1 cellular context compared by ENCODE assay signal in the genomic region with DNA sequence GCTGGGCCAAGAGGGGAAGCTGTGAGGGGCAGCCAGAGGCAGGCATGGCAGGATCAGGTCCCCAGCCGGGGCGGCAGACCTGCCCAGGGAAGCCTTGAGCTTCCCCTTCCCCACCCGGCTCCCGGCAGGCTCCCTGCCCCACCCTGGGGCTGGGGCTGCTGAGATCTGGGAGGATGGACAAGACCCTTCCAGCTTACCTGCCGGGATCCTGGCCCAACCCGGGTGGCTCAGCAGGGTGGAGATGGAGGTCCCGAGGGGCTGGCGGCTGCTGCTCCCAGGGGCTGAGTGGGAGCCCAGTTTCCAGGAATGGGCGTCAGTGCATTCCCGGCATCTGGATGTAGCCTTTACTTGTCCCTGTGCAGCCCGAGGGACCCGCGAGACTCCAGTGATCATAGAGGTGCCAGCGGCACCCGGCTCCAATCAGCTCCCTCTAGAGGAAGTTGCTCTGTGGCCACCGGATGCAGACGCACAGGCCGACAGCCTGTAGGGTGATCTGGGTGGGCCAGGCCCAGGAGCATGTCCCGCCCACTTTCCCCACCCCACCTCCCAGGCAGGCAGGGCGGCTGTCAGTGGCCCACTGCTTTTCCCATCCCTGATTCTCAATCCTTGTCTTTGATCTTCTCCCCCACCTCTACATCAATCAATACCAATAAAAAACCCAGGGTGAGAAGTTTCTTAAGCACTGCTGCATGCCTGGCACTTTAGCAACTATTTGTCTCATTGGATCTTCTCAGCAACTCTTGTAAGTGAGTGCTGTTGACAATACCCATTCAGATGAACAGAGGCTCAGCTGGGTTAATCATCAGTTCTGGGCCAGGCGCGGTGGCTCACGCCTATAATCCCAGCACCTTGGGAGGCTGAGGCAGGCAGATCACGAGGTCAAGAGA.
A peak's percentile ranks its signal among the peaks of the same experiment; 100 is the strongest.
TF ChIP-seq lines count a peak whose summit lies in the region.

Gene BAK1, minus strand, starts transcription at position 449 of the 887 bp plus-strand sequence. CDS start 2,672 bp downstream, outside the sequence.

TF ChIP-seq in HepG2, 621 proteins besides CTCF, POLR2A, EP300 and RAD21 (continued from another document and continues in another):
- TF ChIP-seq CCAR2 (optimal IDR thresholded peaks at IDR 0.05; ENCODE audit: low read depth, low read length) (no peak), ZNF615 (CRISPR knock-in tag; IDR thresholded peaks at IDR 0.05; ENCODE audit: borderline replicate concordance) (no peak), SP2 (CRISPR knock-in tag; IDR thresholded peaks at IDR 0.05) (peak; percentile 90), FOXJ3 (CRISPR knock-in tag; IDR thresholded peaks at IDR 0.05; ENCODE audit: borderline replicate concordance) (no peak), MTF1 (CRISPR knock-in tag; IDR thresholded peaks at IDR 0.05) (no peak), ATAD3A (CRISPR knock-in tag; IDR thresholded peaks at IDR 0.05) (no peak), KAT2B (IDR thresholded peaks at IDR 0.05; ENCODE audit: borderline replicate concordance, low read depth, low read length) (no peak), FOSL1 (CRISPR knock-in tag; IDR thresholded peaks at IDR 0.05; ENCODE audit: borderline replicate concordance) (no peak), HOXA3 (CRISPR knock-in tag; IDR thresholded peaks at IDR 0.05) (peak; percentile 88), IRX3 (CRISPR knock-in tag; IDR thresholded peaks at IDR 0.05; ENCODE audit: borderline replicate concordance, low read depth) (no peak), DMAP1 (CRISPR knock-in tag; IDR thresholded peaks at IDR 0.05) (no peak; the same call in 1 of the 2 replicates), RFX5 (IDR thresholded peaks at IDR 0.05; ENCODE audit: low read depth, low read length) (no peak), FOXO1 (CRISPR knock-in tag; IDR thresholded peaks at IDR 0.05) (no peak; the same call in 1 of the 2 replicates), ARID3A (IDR thresholded peaks at IDR 0.05; ENCODE audit: low read depth, low read length) (no peak), HIVEP1 (CRISPR knock-in tag; IDR thresholded peaks at IDR 0.05) (no peak; the same call in 1 of the 2 replicates), NFATC3 (CRISPR knock-in tag; IDR thresholded peaks at IDR 0.05) (no peak), NFE2 (CRISPR knock-in tag; IDR thresholded peaks at IDR 0.05) (no peak), ZNF441 (CRISPR knock-in tag; IDR thresholded peaks at IDR 0.05; ENCODE audit: borderline replicate concordance) (no peak), FIP1L1 (IDR thresholded peaks at IDR 0.05; ENCODE audit: borderline replicate concordance, insufficient read depth, low read depth, low read length) (no peak), ZZZ3 (CRISPR knock-in tag; IDR thresholded peaks at IDR 0.05; ENCODE audit: borderline replicate concordance) (peak; percentile 90; the same call in 1 of the 2 replicates), PREB (CRISPR knock-in tag; IDR thresholded peaks at IDR 0.05) (no peak), KDM6A (CRISPR knock-in tag; IDR thresholded peaks at IDR 0.05; ENCODE audit: low read depth) (no peak), TP53 (CRISPR knock-in tag; conservative IDR thresholded peaks at IDR 0.05) (no peak), ATF7 (IDR thresholded peaks at IDR 0.05) (no peak), ATF7 (CRISPR knock-in tag; IDR thresholded peaks at IDR 0.05) (no peak), GZF1 (CRISPR knock-in tag; IDR thresholded peaks at IDR 0.05) (no peak), MAFK (conservative IDR thresholded peaks at IDR 0.05 in 1 of 2, IDR thresholded peaks at IDR 0.05 in 1 of 2; ENCODE audit: low read length in 2 of 2) (no peak), ZNF12 (CRISPR knock-in tag; IDR thresholded peaks at IDR 0.05) (no peak), REL (CRISPR knock-in tag; conservative IDR thresholded peaks at IDR 0.05) (no peak), RXRA (CRISPR knock-in tag; IDR thresholded peaks at IDR 0.05) (peak; percentile 25; the same call in 1 of the 2 replicates), TOPORS (CRISPR knock-in tag; IDR thresholded peaks at IDR 0.05) (peak; percentile 55; the same call in 1 of the 2 replicates), ZMAT3 (CRISPR knock-in tag; conservative IDR thresholded peaks at IDR 0.05) (no peak; the same call in 1 of the 2 replicates), MED13 (CRISPR knock-in tag; IDR thresholded peaks at IDR 0.05) (no peak), ZNF549 (CRISPR knock-in tag; IDR thresholded peaks at IDR 0.05) (no peak), SMAD1 (CRISPR knock-in tag; IDR thresholded peaks at IDR 0.05; ENCODE audit: borderline replicate concordance, low read depth) (peak; percentile 72; the same call in 1 of the 2 replicates), CBX1 (IDR thresholded peaks at IDR 0.05; ENCODE audit: low read depth) (no peak), MAFF (IDR thresholded peaks at IDR 0.05; ENCODE audit: low read depth, low read length) (no peak), NFYB (CRISPR knock-in tag; IDR thresholded peaks at IDR 0.05) (peak; percentile 85), ZNF414 (CRISPR knock-in tag; IDR thresholded peaks at IDR 0.05) (no peak), AHR (CRISPR knock-in tag; IDR thresholded peaks at IDR 0.05) (0 out of 2 replicates have a peak, but pooled peaks have one; percentile 6), SPEN (CRISPR knock-in tag; IDR thresholded peaks at IDR 0.05; ENCODE audit: low read depth) (peak; percentile 94)
- TF ChIP-seq, protein P1, sequence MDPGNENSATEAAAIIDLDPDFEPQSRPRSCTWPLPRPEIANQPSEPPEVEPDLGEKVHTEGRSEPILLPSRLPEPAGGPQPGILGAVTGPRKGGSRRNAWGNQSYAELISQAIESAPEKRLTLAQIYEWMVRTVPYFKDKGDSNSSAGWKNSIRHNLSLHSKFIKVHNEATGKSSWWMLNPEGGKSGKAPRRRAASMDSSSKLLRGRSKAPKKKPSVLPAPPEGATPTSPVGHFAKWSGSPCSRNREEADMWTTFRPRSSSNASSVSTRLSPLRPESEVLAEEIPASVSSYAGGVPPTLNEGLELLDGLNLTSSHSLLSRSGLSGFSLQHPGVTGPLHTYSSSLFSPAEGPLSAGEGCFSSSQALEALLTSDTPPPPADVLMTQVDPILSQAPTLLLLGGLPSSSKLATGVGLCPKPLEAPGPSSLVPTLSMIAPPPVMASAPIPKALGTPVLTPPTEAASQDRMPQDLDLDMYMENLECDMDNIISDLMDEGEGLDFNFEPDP (CRISPR knock-in tag; conservative IDR thresholded peaks at IDR 0.05): no peak
- TF ChIP-seq, protein P2, sequence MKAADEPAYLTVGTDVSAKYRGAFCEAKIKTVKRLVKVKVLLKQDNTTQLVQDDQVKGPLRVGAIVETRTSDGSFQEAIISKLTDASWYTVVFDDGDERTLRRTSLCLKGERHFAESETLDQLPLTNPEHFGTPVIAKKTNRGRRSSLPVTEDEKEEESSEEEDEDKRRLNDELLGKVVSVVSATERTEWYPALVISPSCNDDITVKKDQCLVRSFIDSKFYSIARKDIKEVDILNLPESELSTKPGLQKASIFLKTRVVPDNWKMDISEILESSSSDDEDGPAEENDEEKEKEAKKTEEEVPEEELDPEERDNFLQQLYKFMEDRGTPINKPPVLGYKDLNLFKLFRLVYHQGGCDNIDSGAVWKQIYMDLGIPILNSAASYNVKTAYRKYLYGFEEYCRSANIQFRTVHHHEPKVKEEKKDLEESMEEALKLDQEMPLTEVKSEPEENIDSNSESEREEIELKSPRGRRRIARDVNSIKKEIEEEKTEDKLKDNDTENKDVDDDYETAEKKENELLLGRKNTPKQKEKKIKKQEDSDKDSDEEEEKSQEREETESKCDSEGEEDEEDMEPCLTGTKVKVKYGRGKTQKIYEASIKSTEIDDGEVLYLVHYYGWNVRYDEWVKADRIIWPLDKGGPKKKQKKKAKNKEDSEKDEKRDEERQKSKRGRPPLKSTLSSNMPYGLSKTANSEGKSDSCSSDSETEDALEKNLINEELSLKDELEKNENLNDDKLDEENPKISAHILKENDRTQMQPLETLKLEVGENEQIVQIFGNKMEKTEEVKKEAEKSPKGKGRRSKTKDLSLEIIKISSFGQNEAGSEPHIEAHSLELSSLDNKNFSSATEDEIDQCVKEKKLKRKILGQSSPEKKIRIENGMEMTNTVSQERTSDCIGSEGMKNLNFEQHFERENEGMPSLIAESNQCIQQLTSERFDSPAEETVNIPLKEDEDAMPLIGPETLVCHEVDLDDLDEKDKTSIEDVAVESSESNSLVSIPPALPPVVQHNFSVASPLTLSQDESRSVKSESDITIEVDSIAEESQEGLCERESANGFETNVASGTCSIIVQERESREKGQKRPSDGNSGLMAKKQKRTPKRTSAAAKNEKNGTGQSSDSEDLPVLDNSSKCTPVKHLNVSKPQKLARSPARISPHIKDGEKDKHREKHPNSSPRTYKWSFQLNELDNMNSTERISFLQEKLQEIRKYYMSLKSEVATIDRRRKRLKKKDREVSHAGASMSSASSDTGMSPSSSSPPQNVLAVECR (CRISPR knock-in tag; IDR thresholded peaks at IDR 0.05; ENCODE audit: borderline replicate concordance): peak; percentile 73; the same call in 1 of the 2 replicates
- TF ChIP-seq, protein P3, sequence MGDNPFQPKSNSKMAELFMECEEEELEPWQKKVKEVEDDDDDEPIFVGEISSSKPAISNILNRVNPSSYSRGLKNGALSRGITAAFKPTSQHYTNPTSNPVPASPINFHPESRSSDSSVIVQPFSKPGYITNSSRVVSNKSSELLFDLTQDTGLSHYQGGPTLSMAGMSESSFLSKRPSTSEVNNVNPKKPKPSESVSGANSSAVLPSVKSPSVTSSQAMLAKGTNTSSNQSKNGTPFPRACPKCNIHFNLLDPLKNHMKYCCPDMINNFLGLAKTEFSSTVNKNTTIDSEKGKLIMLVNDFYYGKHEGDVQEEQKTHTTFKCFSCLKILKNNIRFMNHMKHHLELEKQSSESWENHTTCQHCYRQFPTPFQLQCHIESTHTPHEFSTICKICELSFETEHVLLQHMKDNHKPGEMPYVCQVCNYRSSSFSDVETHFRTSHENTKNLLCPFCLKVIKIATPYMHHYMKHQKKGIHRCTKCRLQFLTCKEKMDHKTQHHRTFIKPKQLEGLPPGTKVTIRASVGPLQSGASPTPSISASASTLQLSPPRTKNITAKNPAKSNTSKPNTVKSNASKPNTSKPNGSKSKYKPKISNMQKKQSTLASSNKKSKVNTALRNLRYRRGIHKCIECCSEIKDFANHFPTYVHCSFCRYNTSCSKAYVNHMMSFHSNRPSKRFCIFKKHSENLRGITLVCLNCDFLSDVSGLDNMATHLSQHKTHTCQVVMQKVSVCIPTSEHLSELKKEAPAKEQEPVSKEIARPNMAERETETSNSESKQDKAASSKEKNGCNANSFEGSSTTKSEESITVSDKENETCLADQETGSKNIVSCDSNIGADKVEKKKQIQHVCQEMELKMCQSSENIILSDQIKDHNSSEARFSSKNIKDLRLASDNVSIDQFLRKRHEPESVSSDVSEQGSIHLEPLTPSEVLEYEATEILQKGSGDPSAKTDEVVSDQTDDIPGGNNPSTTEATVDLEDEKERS (CRISPR knock-in tag; IDR thresholded peaks at IDR 0.05): peak; percentile 82; the same call in 1 of the 2 replicates
- TF ChIP-seq, protein P4, sequence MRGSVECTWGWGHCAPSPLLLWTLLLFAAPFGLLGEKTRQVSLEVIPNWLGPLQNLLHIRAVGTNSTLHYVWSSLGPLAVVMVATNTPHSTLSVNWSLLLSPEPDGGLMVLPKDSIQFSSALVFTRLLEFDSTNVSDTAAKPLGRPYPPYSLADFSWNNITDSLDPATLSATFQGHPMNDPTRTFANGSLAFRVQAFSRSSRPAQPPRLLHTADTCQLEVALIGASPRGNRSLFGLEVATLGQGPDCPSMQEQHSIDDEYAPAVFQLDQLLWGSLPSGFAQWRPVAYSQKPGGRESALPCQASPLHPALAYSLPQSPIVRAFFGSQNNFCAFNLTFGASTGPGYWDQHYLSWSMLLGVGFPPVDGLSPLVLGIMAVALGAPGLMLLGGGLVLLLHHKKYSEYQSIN (CRISPR knock-in tag; IDR thresholded peaks at IDR 0.05; ENCODE audit: borderline replicate concordance): no peak
- TF ChIP-seq, protein P5, sequence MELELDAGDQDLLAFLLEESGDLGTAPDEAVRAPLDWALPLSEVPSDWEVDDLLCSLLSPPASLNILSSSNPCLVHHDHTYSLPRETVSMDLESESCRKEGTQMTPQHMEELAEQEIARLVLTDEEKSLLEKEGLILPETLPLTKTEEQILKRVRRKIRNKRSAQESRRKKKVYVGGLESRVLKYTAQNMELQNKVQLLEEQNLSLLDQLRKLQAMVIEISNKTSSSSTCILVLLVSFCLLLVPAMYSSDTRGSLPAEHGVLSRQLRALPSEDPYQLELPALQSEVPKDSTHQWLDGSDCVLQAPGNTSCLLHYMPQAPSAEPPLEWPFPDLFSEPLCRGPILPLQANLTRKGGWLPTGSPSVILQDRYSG (CRISPR knock-in tag; IDR thresholded peaks at IDR 0.05): no peak
